8 cellular contexts compared by ENCODE assay signal in the genomic region with DNA sequence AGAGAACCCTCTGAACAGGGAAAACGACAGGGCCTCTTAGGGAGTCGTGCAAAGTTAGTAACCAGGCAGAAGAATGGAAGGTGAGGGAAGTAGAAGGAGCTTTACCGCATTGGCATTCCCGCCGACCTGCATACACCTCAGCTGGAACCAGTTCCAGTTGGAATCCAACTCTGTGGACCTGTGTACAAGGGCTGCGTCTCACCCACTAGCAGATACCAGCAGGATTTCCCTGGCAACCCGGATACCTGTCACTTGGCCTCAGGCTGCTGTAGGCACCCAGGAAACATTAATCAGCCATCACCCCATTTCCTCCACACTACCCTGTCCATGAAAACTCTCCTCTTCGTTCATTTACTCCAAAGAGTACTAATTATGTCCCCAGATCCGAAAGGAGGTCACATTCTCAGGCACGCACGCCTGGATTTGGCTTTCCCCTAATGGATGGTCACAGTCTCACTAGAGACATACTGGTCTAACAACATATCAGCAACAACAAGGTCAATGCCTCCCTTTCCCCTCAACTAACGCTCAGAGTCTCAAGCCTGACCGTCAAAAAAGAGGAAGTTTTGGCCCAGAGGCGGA. TPM values are rescaled to one million over a fixed set of nuclear protein-coding genes. Genes with fewer than 3 reads are reported as not detected.
A peak's percentile ranks its signal among the peaks of the same experiment; 100 is the strongest.
DNase-seq lines count a peak whose midpoint lies in the region; ATAC-seq, FAIRE-seq and TF ChIP-seq lines count a peak whose summit lies in the region.

No MANE protein-coding gene starts in this region.

- H3K4me3 ChIP-seq in epithelial cell of proximal tubule (ENCODE audit: low read depth, low read length) (peak overlapping the region; percentile 99), retinal pigment epithelial cell (ENCODE audit: low read length) (peak overlapping the region; percentile 97)

- TF ChIP-seq CTCF in epithelial cell of proximal tubule (conservative IDR thresholded peaks at IDR 0.05; ENCODE audit: low read depth, low read length) (no peak), retinal pigment epithelial cell (conservative IDR thresholded peaks at IDR 0.05; ENCODE audit: low read depth, low read length) (no peak)

- peak; percentile 79 for FAIRE-seq in GM12891 (lab: Jason Lieb, UNC)

- ATAC-seq in GM18873 (IDR thresholded peaks at IDR 0.05; ENCODE audit: low FRiP score, unreplicated experiment) (no peak), HG03342 (IDR thresholded peaks at IDR 0.05; ENCODE audit: unreplicated experiment) (no peak)

- DNase-seq in GM12891 (ENCODE audit: insufficient read length, low spot score), result no peak
- DNase-seq in RKO (ENCODE audit: low spot score), result peak; percentile 49
- no peak for DNase-seq in epithelial cell of proximal tubule (ENCODE audit: low read depth)
- no peak for DNase-seq in retinal pigment epithelial cell (ENCODE audit: low read depth)
- DNase-seq in islet precursor cell, result no peak
- no peak for DNase-seq in activated CD4-positive, alpha-beta T cell treated with anti-CD3 and anti-CD28 coated beads for 1 hour

- no peak for TF ChIP-seq POLR2A in GM12891 (IDR thresholded peaks at IDR 0.05; ENCODE audit: low read depth, low read length)

TF ChIP-seq in GM12891, 5 proteins besides CTCF, POLR2A, EP300 and RAD21:
- TF ChIP-seq TAF1 (IDR thresholded peaks at IDR 0.05; ENCODE audit: low read depth, low read length) (no peak), POU2F2 (IDR thresholded peaks at IDR 0.05; ENCODE audit: low read depth, low read length) (no peak), SPI1 (IDR thresholded peaks at IDR 0.05; ENCODE audit: low read depth, low read length) (no peak), PAX5 (IDR thresholded peaks at IDR 0.05; ENCODE audit: insufficient read depth, low read length, severe bottlenecking) (no peak), POLR2AphosphoS5 (IDR thresholded peaks at IDR 0.05; ENCODE audit: low read depth, low read length) (no peak)

RNA-seq across cellular contexts. Expression of a gene that starts 0.8 kb away (rescaled TPM):
- 48.9 TPM for polyA plus RNA-seq in GM12891 (2012; ENCODE audit: low read depth, missing spikeins)
- 94.0 and 97.3 TPM in 2 replicates for total RNA-seq in epithelial cell of proximal tubule

RNA-seq across cellular contexts. Expression of a gene that starts 10.4 kb away (rescaled TPM):
- 0.87 TPM for polyA plus RNA-seq in GM12891 (2012; ENCODE audit: low read depth, missing spikeins)
- total RNA-seq in epithelial cell of proximal tubule, result 66.7 and 74.4 TPM in 2 replicates

RNA-seq across cellular contexts. Expression of a gene that starts 38.9 kb away (rescaled TPM):
- polyA plus RNA-seq in GM12891 (2012; ENCODE audit: low read depth, missing spikeins), result 133 TPM
- 30.0 and 50.2 TPM in 2 replicates for total RNA-seq in epithelial cell of proximal tubule
